ENCODE assay signal across 23 cellular contexts in genomic region chr2:229163893-229164292, GRCh38.
"Had no signal": no experiment of that assay in that cellular context is flagged by ENCODE, and none has a peak within 500 bp of the region (broad histone marks: within the 10 kb centered on the region; RNA-seq: fewer than 3 reads in every experiment).

No MANE protein-coding gene starts in this region.

- H3K9me3 ChIP-seq: SK-N-SH had no signal

- H3K4me3 ChIP-seq: SJSA1 had no signal

- H3K27me3 ChIP-seq: SJSA1 had no signal

- H3K36me3 ChIP-seq: SJSA1 had no signal

- H3K4me1 ChIP-seq: SJSA1 had no signal

- H3K27ac ChIP-seq: HL-60, SJSA1 had no signal

- DNase-seq: IMR-90, Karpas-422, KG1, MM.1S, NCI-H1092 treated with DMSO at 0.1 percent for 48 hours, NCI-H1436, NCI-H187, NCI-H2029, NCI-H2081 treated with DMSO at 0.1 percent for 48 hours, NCI-H2171, NCI-H226, NCI-H446, NCI-H510A, NCI-H524 treated with DMSO at 0.1 percent for 48 hours, NCI-H69, NCI-H774, Right ventricle myocardium superior, RPMI8226, SIG-M5, SK-N-SH, SW 1271 had no signal
